In genomic region chr15:63500265-63501250, GRCh38 we compare ENCODE assay signal across 7 cellular contexts. TPM values are rescaled to one million over a fixed set of nuclear protein-coding genes. Genes with fewer than 3 reads are reported as not detected.
DNase-seq lines count a peak whose midpoint lies in the region; ATAC-seq, FAIRE-seq and TF ChIP-seq lines count a peak whose summit lies in the region.

No MANE protein-coding gene starts in this region.

- H3K9me3 ChIP-seq in kidney (ENCODE audit: control insufficient read depth in 1 of 2, low read length in 2 of 2): no peaks in the 10 kb centered on the region
- no peaks in the 10 kb centered on the region for H3K9me3 ChIP-seq in spleen

- CTCF ChIA-PET in activated CD8-positive, alpha-beta T cell treated with anti-CD3 and anti-CD28 coated beads for 36 hours (lab: Charles Lee): interaction anchor here (1.3 to 2.6 kb wide), 3 partner anchors 10 to 26 kb away, joined by 7 to 12 read pairs (median 8); no protein-coding TSS in a partner anchor

- no peak for TF ChIP-seq POLR2A in spleen (IDR thresholded peaks at IDR 0.05)

- H3K27me3 Mint-ChIP-seq in activated CD8-positive, alpha-beta T cell treated with anti-CD3 and anti-CD28 coated beads for 36 hours: no peaks in the 10 kb centered on the region

- H3K27me3 ChIP-seq in spleen (replicated peaks in 1 of 7): no peaks in the 10 kb centered on the region

- WGBS in spleen, 5 donors: 64 to 77% (median 74%) methylated on average over 8 of the region's 8 CpGs

- POLR2A ChIA-PET in activated CD8-positive, alpha-beta T cell treated with anti-CD3 and anti-CD28 coated beads for 36 hours (lab: Charles Lee): interaction anchor here (0.7 to 1.5 kb wide), 3 partner anchors 13 to 172 kb away, joined by 3 to 5 read pairs (median 4); no protein-coding TSS in a partner anchor

- no peak for TF ChIP-seq CTCF in activated CD8-positive, alpha-beta T cell treated with anti-CD3 and anti-CD28 coated beads for 36 hours (IDR thresholded peaks at IDR 0.05)
- TF ChIP-seq CTCF in kidney (IDR thresholded peaks at IDR 0.05; ENCODE audit: borderline replicate concordance, extremely low read depth, insufficient read depth) (no peak), spleen (IDR thresholded peaks at IDR 0.05 in 8 of 11, conservative IDR thresholded peaks at IDR 0.05 in 3 of 11) (no peak)

- H3K36me3 ChIP-seq in kidney (ENCODE audit: control insufficient read depth in 1 of 2, insufficient read depth in 2 of 2, low read length in 2 of 2): no peaks in the 10 kb centered on the region
- no peaks in the 10 kb centered on the region for H3K36me3 ChIP-seq in spleen

- peak overlapping the region in 1 of 2 donors; percentile 98 for H3K9ac ChIP-seq in kidney (ENCODE audit: low read length in 2 of 2)

- peak overlapping the region; percentile 84 for H3K4me3 Mint-ChIP-seq in activated CD8-positive, alpha-beta T cell treated with anti-CD3 and anti-CD28 coated beads for 36 hours

- H3K27ac Mint-ChIP-seq in activated CD8-positive, alpha-beta T cell treated with anti-CD3 and anti-CD28 coated beads for 36 hours: peak overlapping the region; percentile 99

- peaks cover 60% of the 10 kb centered on the region for H3K4me1 Mint-ChIP-seq in activated CD8-positive, alpha-beta T cell treated with anti-CD3 and anti-CD28 coated beads for 36 hours (ENCODE audit: low read depth)

- H3K4me3 ChIP-seq in kidney (ENCODE audit: low read length in 2 of 2) (peak overlapping the region; percentile 5 to 53), spleen (peak overlapping the region in 3 of 8 donors; percentile 21 to 82 (median 23))

- H3K4me1 ChIP-seq in kidney (ENCODE audit: control insufficient read depth in 1 of 2, insufficient read depth in 1 of 2, low read depth in 1 of 2, low read length in 2 of 2) (peaks cover 22 to 29% of the 10 kb centered on the region in 2 donors), spleen (peaks cover 54 to 86% (median 83%) of the 10 kb centered on the region in 6 donors)

- ATAC-seq in activated CD8-positive, alpha-beta T cell treated with anti-CD3 and anti-CD28 coated beads for 36 hours: no peak

- DNase-seq in HT-29 (ENCODE audit: low spot score): peak; percentile 88
- DNase-seq in activated CD8-positive, alpha-beta T cell treated with anti-CD3 and anti-CD28 coated beads for 36 hours: no peak
- no peak for DNase-seq in kidney
- no peak for DNase-seq in spleen
- DNase-seq in NCI-H510A treated with DMSO at 0.1 percent for 48 hours (lab: John Stamatoyannopoulos, UW): no peak
- DNase-seq in COR-L47 (lab: John Stamatoyannopoulos, UW): no peak
- DNase-seq in AG08395 (ENCODE audit: low spot score): no peak

- peaks cover 2% of the 10 kb centered on the region for H3K36me3 Mint-ChIP-seq in activated CD8-positive, alpha-beta T cell treated with anti-CD3 and anti-CD28 coated beads for 36 hours (ENCODE audit: low read depth)

- peak overlapping the region; percentile 97 to 99 for H3K27ac ChIP-seq in kidney (ENCODE audit: low read depth in 2 of 2, low read length in 2 of 2)
- peak overlapping the region; percentile 97 to 100 (median 100) for H3K27ac ChIP-seq in spleen

- H3K9me3 Mint-ChIP-seq in activated CD8-positive, alpha-beta T cell treated with anti-CD3 and anti-CD28 coated beads for 36 hours: no peaks in the 10 kb centered on the region

- FAIRE-seq in kidney (lab: Jason Lieb, UNC): no peak

- intact Hi-C loops in activated CD8-positive, alpha-beta T cell treated with anti-CD3 and anti-CD28 coated beads for 36 hours (cut with micrococcal nuclease): loop anchor here (5.0 kb wide), 1 partner anchor 33 kb away; no protein-coding TSS in a partner anchor
- intact Hi-C loops in kidney (cut with DNase I): no loop called here
- intact Hi-C loops in spleen (cut with DNase I; ENCODE audit: low total_unique reads): no loop called here

RNA-seq across cellular contexts. Expression of gene USP3, which starts 3.8 kb away (rescaled TPM):
- 39.4 and 47.6 TPM in 2 replicates for total RNA-seq in HT-29 (2014; rRNA removed; shearing (Covaris generic))
- 10 to 100 TPM; 57.1 to 58.6 TPM for total RNA-seq in activated CD8-positive, alpha-beta T cell treated with anti-CD3 and anti-CD28 coated beads for 36 hours
- total RNA-seq in kidney: 72.5 TPM
- 25.2 TPM for polyA plus RNA-seq in kidney (ENCODE audit: insufficient read depth, low read depth, low replicate concordance)
- 100 to 1,000 TPM in 4 of 7 donors, 10 to 100 TPM in 3; 82.0 to 136 (median 112) TPM for total RNA-seq in spleen
- 10 to 100 TPM; 29.5 to 48.4 (median 38.4) TPM for polyA plus RNA-seq in spleen
